Comparison of ENCODE assay signal across 16 cellular contexts in the genomic region with DNA sequence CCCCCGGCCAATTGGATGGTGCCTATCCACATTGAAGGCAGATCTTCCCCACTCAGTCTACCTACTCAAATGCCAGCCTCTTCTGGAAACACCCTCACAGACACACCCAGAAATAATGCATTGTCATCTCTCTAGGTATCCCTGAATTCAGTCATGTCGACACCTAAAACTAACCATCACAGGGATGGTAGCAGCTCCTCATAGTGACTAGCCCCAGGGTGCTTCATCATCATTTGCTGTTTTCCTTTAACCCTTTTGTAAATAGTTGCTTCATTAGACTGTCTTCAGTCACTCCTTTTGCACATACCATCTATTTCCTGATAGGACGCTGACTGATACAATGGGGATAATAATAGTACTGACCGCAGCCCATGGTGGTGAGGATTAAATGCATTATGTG. TPM values are rescaled to one million over a fixed set of nuclear protein-coding genes. Genes with fewer than 3 reads are reported as not detected.
DNase-seq lines count a peak whose midpoint lies in the region; ATAC-seq and TF ChIP-seq lines count a peak whose summit lies in the region.
"Had no signal": no experiment of that assay in that cellular context is flagged by ENCODE, and none has a peak within 500 bp of the region (broad histone marks: within the 10 kb centered on the region; RNA-seq: fewer than 3 reads in every experiment).

No MANE protein-coding gene starts in this region.

- H3K27me3 Mint-ChIP-seq in osteocyte (ENCODE audit: unreplicated experiment): no peaks in the 10 kb centered on the region
- H3K27me3 Mint-ChIP-seq in stimulated activated naive CD8-positive, alpha-beta T cell treated with anti-CD3 and anti-CD28 coated beads, Interleukin-15, amount 100 ng/mL, for 72 hours: peaks cover 54% of the 10 kb centered on the region

- in situ Hi-C loops in Caki2 (cut with HindIII; ENCODE audit: low pct_unique_long_range_greater_than_20kb, low sequenced_read_pairs): no loop called here
- in situ Hi-C loops in mammary epithelial cell (cut with MboI; ENCODE audit: low sequenced_read_pairs in 2 of 2): no loop called here

- 13% methylated on average over 4 of the region's 4 CpGs for WGBS in mammary epithelial cell (ENCODE audit: low coverage, missing lambda C conversion rate)

- no peak overlapping the region for H3K4me3 ChIP-seq in mammary epithelial cell (replicated peaks in 1 of 3; ENCODE audit: insufficient read depth in 1 of 3, low read depth in 2 of 3, low read length in 3 of 3)

- H3K36me3 Mint-ChIP-seq in osteocyte (ENCODE audit: unreplicated experiment): no peaks in the 10 kb centered on the region

- DNase-seq in Caki2 (ENCODE audit: low read depth): peak; percentile 29
- DNase-seq in NCI-H460 (ENCODE audit: extremely low read depth, low read depth): peak; percentile 60
- peak; percentile 99 for DNase-seq in mammary epithelial cell
- peak; percentile 99 to 100 for DNase-seq in foreskin keratinocyte
- DNase-seq in OCI-M1 (lab: John Stamatoyannopoulos, UW): no peak
- DNase-seq in osteocyte (ENCODE audit: extremely low spot score, unreplicated experiment): no peak
- no peak for DNase-seq in activated CD8-positive, alpha-beta memory T cell treated with anti-CD3 and anti-CD28 coated beads, Interleukin-2, amount 50 U/mL, for 4 hours
- DNase-seq in stimulated activated naive CD8-positive, alpha-beta T cell treated with anti-CD3 and anti-CD28 coated beads, Interleukin-15, amount 100 ng/mL, for 72 hours: no peak
- DNase-seq: Karpas-422, NCI-H187 treated with DMSO at 0.1 percent for 48 hours, NCI-H446, NCI-H748 treated with DMSO at 0.1 percent for 48 hours, SHP77, SK-N-SH had no signal

- no peak overlapping the region for H3K4me3 Mint-ChIP-seq in osteocyte (ENCODE audit: unreplicated experiment)
- no peak overlapping the region for H3K4me3 Mint-ChIP-seq in stimulated activated naive CD8-positive, alpha-beta T cell treated with anti-CD3 and anti-CD28 coated beads, Interleukin-15, amount 100 ng/mL, for 72 hours

- H3K4me1 ChIP-seq in mammary epithelial cell (ENCODE audit: insufficient read depth, low read length) (peaks cover 84% of the 10 kb centered on the region), foreskin keratinocyte (peaks cover 80% of the 10 kb centered on the region)

- ATAC-seq in foreskin keratinocyte: peak; percentile 81
- ATAC-seq in stimulated activated naive CD8-positive, alpha-beta T cell treated with anti-CD3 and anti-CD28 coated beads, Interleukin-15, amount 100 ng/mL, for 72 hours: no peak

- H3K4me1 Mint-ChIP-seq in osteocyte (ENCODE audit: unreplicated experiment): peaks cover 57% of the 10 kb centered on the region
- H3K4me1 Mint-ChIP-seq in stimulated activated naive CD8-positive, alpha-beta T cell treated with anti-CD3 and anti-CD28 coated beads, Interleukin-15, amount 100 ng/mL, for 72 hours: no peaks in the 10 kb centered on the region

- no peaks in the 10 kb centered on the region for H3K36me3 ChIP-seq in mammary epithelial cell (ENCODE audit: insufficient read depth, low read length)

- CTCF ChIA-PET in mammary epithelial cell (lab: Charles Lee; ENCODE audit: low non-redundant PET): no interaction called here

- peak overlapping the region; percentile 66 for H3K9ac ChIP-seq in mammary epithelial cell (ENCODE audit: insufficient read depth, low read length)
- H3K9ac ChIP-seq: SK-N-SH had no signal

- no peaks in the 10 kb centered on the region for H3K27me3 ChIP-seq in mammary epithelial cell (ENCODE audit: insufficient read depth, low read length)
- no peaks in the 10 kb centered on the region for H3K27me3 ChIP-seq in foreskin keratinocyte

- no peak overlapping the region for H2AFZ ChIP-seq in mammary epithelial cell (ENCODE audit: low read depth, low read length)

- intact Hi-C loops in mammary epithelial cell (cut with micrococcal nuclease): loop anchor here (5.0 kb wide), 1 partner anchor 103 kb away; no protein-coding TSS in a partner anchor

- H3K27ac Mint-ChIP-seq in osteocyte (ENCODE audit: unreplicated experiment): no peak overlapping the region
- H3K27ac Mint-ChIP-seq in stimulated activated naive CD8-positive, alpha-beta T cell treated with anti-CD3 and anti-CD28 coated beads, Interleukin-15, amount 100 ng/mL, for 72 hours: no peak overlapping the region

- H3K9me3 Mint-ChIP-seq in osteocyte (ENCODE audit: unreplicated experiment): no peaks in the 10 kb centered on the region
- H3K9me3 Mint-ChIP-seq in stimulated activated naive CD8-positive, alpha-beta T cell treated with anti-CD3 and anti-CD28 coated beads, Interleukin-15, amount 100 ng/mL, for 72 hours: no peaks in the 10 kb centered on the region

- peak overlapping the region; percentile 99 for H3K27ac ChIP-seq in mammary epithelial cell (ENCODE audit: insufficient read depth, low read depth, low read length)
- peak overlapping the region; percentile 94 for H3K27ac ChIP-seq in foreskin keratinocyte
- H3K27ac ChIP-seq: C4-2B had no signal

- dilution Hi-C loops in mammary epithelial cell (cut with HindIII; ENCODE audit: low sequenced_read_pairs): loop anchor here (5.0 kb wide), 1 partner anchor 38 kb away; no protein-coding TSS in a partner anchor

- H3K79me2 ChIP-seq in mammary epithelial cell (ENCODE audit: insufficient read depth, low read length): peaks cover 66% of the 10 kb centered on the region

- no peaks in the 10 kb centered on the region for H4K20me1 ChIP-seq in mammary epithelial cell (ENCODE audit: insufficient read depth, low read length)

- H3K9me3 ChIP-seq in mammary epithelial cell (replicated peaks; ENCODE audit: insufficient read depth, low read length): no peaks in the 10 kb centered on the region
- H3K9me3 ChIP-seq: SK-N-SH had no signal

- BruUV-seq in mammary epithelial cell (replicated peaks; lab: Mats Ljungman, UMichigan): no TSS peak

- peak overlapping the region; percentile 39 for H3K4me2 ChIP-seq in mammary epithelial cell (ENCODE audit: insufficient read depth, low read depth, low read length)
- H3K4me2 ChIP-seq: SK-N-SH had no signal

- TF ChIP-seq CTCF in mammary epithelial cell (conservative IDR thresholded peaks at IDR 0.05 in 1 of 2, IDR thresholded peaks at IDR 0.05 in 1 of 2; ENCODE audit: extremely low read depth in 1 of 2, insufficient read depth in 1 of 2, low read depth in 1 of 2, low read length in 2 of 2) (no peak), foreskin keratinocyte (conservative IDR thresholded peaks at IDR 0.05) (no peak), osteocyte (IDR thresholded peaks at IDR 0.05) (no peak)

RNA-seq across cellular contexts. Expression of a gene that starts 18.8 kb away (rescaled TPM):
- 7.3 and 8.7 TPM in 2 replicates for total RNA-seq in Caki2 (2014; rRNA removed; shearing (Covaris generic); ENCODE audit: low replicate concordance)
- 8.8 and 10.1 TPM in 2 replicates for total RNA-seq in NCI-H460 (2014; rRNA removed; shearing (Covaris generic))
- polyA plus RNA-seq in NCI-H460 (2014; cell fraction: nucleus; rRNA removed): 3.8 and 4.0 TPM in 2 replicates
- total RNA-seq in mammary epithelial cell (100 to 1,000 TPM; 181 to 201 TPM), foreskin keratinocyte (158 and 182 TPM in 2 replicates), osteocyte (66.6 and 71.7 TPM in 2 replicates)
- polyA plus RNA-seq in mammary epithelial cell (87.4 TPM), foreskin keratinocyte (25.6 and 26.8 TPM in 2 replicates)
- 304 TPM for polyA minus RNA-seq in mammary epithelial cell
- total RNA-seq: HT-29 had no signal

Comparison
In these comparisons a context has a peak if more than half of its experiments do, and no peak if none do; other contexts are left out.
1. DNase-seq: peak in Caki2 (single experiment), NCI-H460 (single experiment), mammary epithelial cell (single experiment) and foreskin keratinocyte (2 of 2); none in OCI-M1 (single experiment), osteocyte (single experiment), activated CD8-positive, alpha-beta memory T cell treated with anti-CD3 and anti-CD28 coated beads, Interleukin-2, amount 50 U/mL, for 4 hours (single experiment) and stimulated activated naive CD8-positive, alpha-beta T cell treated with anti-CD3 and anti-CD28 coated beads, Interleukin-15, amount 100 ng/mL, for 72 hours (0 of 2).